14 cellular contexts compared by ENCODE assay signal in genomic region chr3:71035886-71036285, GRCh38.
DNase-seq lines count a peak whose midpoint lies in the region; ATAC-seq and TF ChIP-seq lines count a peak whose summit lies in the region.
"Had no signal": no experiment of that assay in that cellular context is flagged by ENCODE, and none has a peak within 500 bp of the region (broad histone marks: within the 10 kb centered on the region; RNA-seq: fewer than 3 reads in every experiment).

No MANE protein-coding gene starts in this region.

- H3K27ac Mint-ChIP-seq in activated naive CD4-positive, alpha-beta T cell treated with anti-CD3 and anti-CD28 coated beads, Interleukin-2, amount 50 U/mL, for 24 hours = peak overlapping the region; percentile 95
- H3K27ac Mint-ChIP-seq in activated naive CD4-positive, alpha-beta T cell treated with anti-CD3 and anti-CD28 coated beads, Interleukin-2, amount 10 ng/mL, durations not matched to agents 7 days and 5 days = no peak overlapping the region
- peak overlapping the region; percentile 80 for H3K27ac Mint-ChIP-seq in activated naive CD8-positive, alpha-beta T cell

- intact Hi-C loops in stomach (cut with DNase I; ENCODE audit: low total_unique reads) (no loop called here), posterior cingulate gyrus (cut with DNase I) (no loop called here), tibial artery (cut with DNase I; ENCODE audit: low total_unique reads) (no loop called here)

- peaks cover 19 to 89% (median 53%) of the 10 kb centered on the region in 4 donors for H3K4me1 ChIP-seq in stomach
- H3K4me1 ChIP-seq in tibial artery = peaks cover 0 to 97% (median 55%) of the 10 kb centered on the region in 4 donors

- WGBS in stomach, 5 donors = 68 to 78% (median 74%) methylated on average over 5 of the region's 5 CpGs

- CTCF ChIA-PET in activated naive CD4-positive, alpha-beta T cell treated with anti-CD3 and anti-CD28 coated beads, Interleukin-2, amount 10 ng/mL, durations not matched to agents 7 days and 5 days (lab: Charles Lee) = interaction anchor here (0.8 to 1.0 kb wide), 2 partner anchors 12 to 25 kb away, joined by 3 to 4 read pairs; no protein-coding TSS in a partner anchor

- peaks cover 99% of the 10 kb centered on the region for H3K4me1 Mint-ChIP-seq in activated naive CD4-positive, alpha-beta T cell treated with anti-CD3 and anti-CD28 coated beads, Interleukin-2, amount 50 U/mL, for 24 hours
- H3K4me1 Mint-ChIP-seq in activated naive CD4-positive, alpha-beta T cell treated with anti-CD3 and anti-CD28 coated beads, Interleukin-2, amount 10 ng/mL, durations not matched to agents 7 days and 5 days = peaks cover 80% of the 10 kb centered on the region
- H3K4me1 Mint-ChIP-seq in activated naive CD8-positive, alpha-beta T cell (ENCODE audit: low read depth) = peaks cover 93% of the 10 kb centered on the region

- H3K9me3 ChIP-seq in stomach (no peaks in the 10 kb centered on the region), tibial artery (no peaks in the 10 kb centered on the region)
- H3K9me3 ChIP-seq: body of pancreas had no signal

- peaks cover 27 to 83% (median 72%) of the 10 kb centered on the region in 4 donors for H3K36me3 ChIP-seq in stomach
- H3K36me3 ChIP-seq in tibial artery = peaks cover 25 to 47% (median 33%) of the 10 kb centered on the region in 3 donors

- no peak for DNase-seq in activated naive CD4-positive, alpha-beta T cell treated with anti-CD3 and anti-CD28 coated beads, Interleukin-2, amount 10 ng/mL, durations not matched to agents 7 days and 5 days
- no peak for DNase-seq in left lobe of liver (ENCODE audit: low spot score)
- no peak for DNase-seq in stomach
- no peak for DNase-seq in posterior cingulate gyrus
- no peak for DNase-seq in activated CD4-positive, alpha-beta T cell treated with anti-CD3 and anti-CD28 coated beads, Interleukin-2, amount 50 U/mL, for 48 hours
- DNase-seq in tibial artery = no peak
- DNase-seq: activated CD4-positive, CD25-positive, alpha-beta regulatory T cell; activated T-cell treated with anti-CD3 and anti-CD28 coated beads, Interleukin-2, amount 50 U/mL, for 48 hours; body of pancreas; left ventricle myocardium superior; NCI-H2171; stimulated activated CD4-positive, alpha-beta T cell treated with anti-CD3 and anti-CD28 coated beads, Interleukin-2, amount 100 ng/mL, for 24 hours had no signal

- peak overlapping the region in 4 of 5 donors; percentile 20 to 41 (median 22) for H3K27ac ChIP-seq in stomach
- H3K27ac ChIP-seq in tibial artery = peak overlapping the region in 1 of 2 donors; percentile 47
- H3K27ac ChIP-seq: body of pancreas had no signal

- H3K9me3 Mint-ChIP-seq in activated naive CD4-positive, alpha-beta T cell treated with anti-CD3 and anti-CD28 coated beads, Interleukin-2, amount 50 U/mL, for 24 hours = no peaks in the 10 kb centered on the region
- no peaks in the 10 kb centered on the region for H3K9me3 Mint-ChIP-seq in activated naive CD4-positive, alpha-beta T cell treated with anti-CD3 and anti-CD28 coated beads, Interleukin-2, amount 10 ng/mL, durations not matched to agents 7 days and 5 days
- H3K9me3 Mint-ChIP-seq in activated naive CD8-positive, alpha-beta T cell (ENCODE audit: low read depth) = no peaks in the 10 kb centered on the region

- H3K4me3 ChIP-seq in stomach (no peak overlapping the region), tibial artery (no peak overlapping the region)
- H3K4me3 ChIP-seq: body of pancreas had no signal

- no peak for TF ChIP-seq POLR2A in stomach (IDR thresholded peaks at IDR 0.05)

- TF ChIP-seq CTCF in stomach (IDR thresholded peaks at IDR 0.05) = no peak
- TF ChIP-seq CTCF in tibial artery (IDR thresholded peaks at IDR 0.05) = no peak

- H3K27me3 Mint-ChIP-seq in activated naive CD4-positive, alpha-beta T cell treated with anti-CD3 and anti-CD28 coated beads, Interleukin-2, amount 50 U/mL, for 24 hours = no peaks in the 10 kb centered on the region
- no peaks in the 10 kb centered on the region for H3K27me3 Mint-ChIP-seq in activated naive CD4-positive, alpha-beta T cell treated with anti-CD3 and anti-CD28 coated beads, Interleukin-2, amount 10 ng/mL, durations not matched to agents 7 days and 5 days
- no peaks in the 10 kb centered on the region for H3K27me3 Mint-ChIP-seq in activated naive CD8-positive, alpha-beta T cell

- peak; percentile 64 for ATAC-seq in left lobe of liver
- ATAC-seq: body of pancreas, left ventricle myocardium superior had no signal

- H3K36me3 Mint-ChIP-seq in activated naive CD4-positive, alpha-beta T cell treated with anti-CD3 and anti-CD28 coated beads, Interleukin-2, amount 50 U/mL, for 24 hours = peaks cover 52% of the 10 kb centered on the region
- peaks cover 78% of the 10 kb centered on the region for H3K36me3 Mint-ChIP-seq in activated naive CD4-positive, alpha-beta T cell treated with anti-CD3 and anti-CD28 coated beads, Interleukin-2, amount 10 ng/mL, durations not matched to agents 7 days and 5 days
- H3K36me3 Mint-ChIP-seq in activated naive CD8-positive, alpha-beta T cell = peaks cover 27% of the 10 kb centered on the region

- peak overlapping the region; percentile 33 for H3K4me3 Mint-ChIP-seq in activated naive CD4-positive, alpha-beta T cell treated with anti-CD3 and anti-CD28 coated beads, Interleukin-2, amount 50 U/mL, for 24 hours
- H3K4me3 Mint-ChIP-seq in activated naive CD4-positive, alpha-beta T cell treated with anti-CD3 and anti-CD28 coated beads, Interleukin-2, amount 10 ng/mL, durations not matched to agents 7 days and 5 days = no peak overlapping the region
- H3K4me3 Mint-ChIP-seq in activated naive CD8-positive, alpha-beta T cell = peak overlapping the region; percentile 9

- no peaks in the 10 kb centered on the region for H3K27me3 ChIP-seq in stomach
- no peaks in the 10 kb centered on the region for H3K27me3 ChIP-seq in tibial artery
- H3K27me3 ChIP-seq: body of pancreas had no signal

- TF ChIP-seq EP300 in stomach (IDR thresholded peaks at IDR 0.05) = no peak
